Comparison of ENCODE assay signal across 21 cellular contexts in the genomic region with DNA sequence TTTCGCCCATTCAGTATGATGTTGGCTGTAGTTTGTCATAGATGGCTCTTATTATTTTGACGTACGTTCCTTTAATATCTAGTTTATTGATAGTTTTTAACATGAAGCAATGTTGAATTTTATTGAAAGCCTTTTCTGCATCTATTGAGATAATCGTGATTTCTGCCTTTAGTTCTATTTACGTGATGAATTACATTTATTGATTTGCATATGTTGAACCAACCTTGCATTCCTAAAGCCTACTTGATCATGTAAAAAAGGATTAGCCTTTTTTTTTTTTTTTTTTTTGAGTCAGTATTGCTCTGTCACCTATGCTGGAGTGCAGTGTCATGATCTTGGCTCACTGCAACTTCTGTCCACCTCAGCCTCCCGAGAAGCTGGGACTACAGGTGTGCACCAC. TPM values are rescaled to one million over a fixed set of nuclear protein-coding genes. Genes with fewer than 3 reads are reported as not detected.
DNase-seq lines count a peak whose midpoint lies in the region; ATAC-seq and TF ChIP-seq lines count a peak whose summit lies in the region.
"Had no signal": no experiment of that assay in that cellular context is flagged by ENCODE, and none has a peak within 500 bp of the region (broad histone marks: within the 10 kb centered on the region; RNA-seq: fewer than 3 reads in every experiment).

No MANE protein-coding gene starts in this region.

- POLR2A ChIA-PET in CD8-positive, alpha-beta memory T cell (lab: Charles Lee): interaction anchor here (1.0 to 4.4 kb wide), 4 partner anchors 9 to 15 kb away, joined by 3 to 27 read pairs (median 14); no protein-coding TSS in a partner anchor

- H3K9me3 Mint-ChIP-seq in activated naive CD4-positive, alpha-beta T cell treated with anti-CD3 and anti-CD28 coated beads for 36 hours: no peaks in the 10 kb centered on the region
- H3K9me3 Mint-ChIP-seq in activated naive CD4-positive, alpha-beta T cell treated with anti-CD3 and anti-CD28 coated beads, Interleukin-2, amount 50 U/mL, for 72 hours: peaks cover 0 to 7% of the 10 kb centered on the region in 2 donors
- H3K9me3 Mint-ChIP-seq in CD8-positive, alpha-beta memory T cell: peaks cover 0 to 3% (median 0%) of the 10 kb centered on the region in 5 donors
- peaks cover 12% of the 10 kb centered on the region for H3K9me3 Mint-ChIP-seq in activated naive CD8-positive, alpha-beta T cell treated with anti-CD3 and anti-CD28 coated beads for 36 hours
- no peaks in the 10 kb centered on the region for H3K9me3 Mint-ChIP-seq in natural killer cell
- peaks cover 6% of the 10 kb centered on the region for H3K9me3 Mint-ChIP-seq in stimulated activated memory B cell treated with anti-CD40 and anti-IgM and Interleukin-4, amounts not matched to agents 10 μg/mL and 1 μg/mL and 100 μg/mL, for 72 hours

- H3K9me3 ChIP-seq in CD8-positive, alpha-beta memory T cell (ENCODE audit: low read length): no peaks in the 10 kb centered on the region

- H3K4me1 ChIP-seq in CD8-positive, alpha-beta memory T cell (ENCODE audit: insufficient read depth, low read length): peaks cover 92% of the 10 kb centered on the region

- ATAC-seq in activated naive CD4-positive, alpha-beta T cell treated with anti-CD3 and anti-CD28 coated beads, Interleukin-2, amount 50 U/mL, for 72 hours: no peak
- ATAC-seq in natural killer cell: no peak
- ATAC-seq in stimulated activated memory B cell treated with anti-CD40 and anti-IgM and Interleukin-4, amounts not matched to agents 10 μg/mL and 1 μg/mL and 100 μg/mL, for 72 hours: no peak
- no peak for ATAC-seq in HG02678 (IDR thresholded peaks at IDR 0.05; ENCODE audit: unreplicated experiment)

- intact Hi-C loops in activated naive CD4-positive, alpha-beta T cell treated with anti-CD3 and anti-CD28 coated beads for 36 hours (cut with micrococcal nuclease): no loop called here
- intact Hi-C loops in natural killer cell (cut with micrococcal nuclease): no loop called here

- H3K27ac ChIP-seq in CD8-positive, alpha-beta memory T cell (ENCODE audit: low read depth, low read length): no peak overlapping the region
- H3K27ac ChIP-seq: GM23248, KMS-11 had no signal

- CTCF ChIA-PET in activated naive CD4-positive, alpha-beta T cell treated with anti-CD3 and anti-CD28 coated beads for 36 hours (lab: Charles Lee): interaction anchor here (0.7 to 3.0 kb wide), 4 partner anchors 11 to 107 kb away, joined by 3 to 10 read pairs (median 3); no protein-coding TSS in a partner anchor
- CTCF ChIA-PET in CD8-positive, alpha-beta memory T cell (lab: Charles Lee): interaction anchor here (0.6 to 1.4 kb wide), 3 partner anchors 10 to 56 kb away, joined by 3 to 4 read pairs (median 3); no protein-coding TSS in a partner anchor

- H3K27ac Mint-ChIP-seq in activated naive CD4-positive, alpha-beta T cell treated with anti-CD3 and anti-CD28 coated beads for 36 hours: peak overlapping the region; percentile 81
- H3K27ac Mint-ChIP-seq in activated naive CD4-positive, alpha-beta T cell treated with anti-CD3 and anti-CD28 coated beads, Interleukin-2, amount 50 U/mL, for 72 hours: peak overlapping the region in 1 of 2 donors; percentile 72
- H3K27ac Mint-ChIP-seq in CD8-positive, alpha-beta memory T cell: peak overlapping the region in 7 of 8 donors; percentile 17 to 81 (median 63)
- peak overlapping the region; percentile 81 for H3K27ac Mint-ChIP-seq in activated naive CD8-positive, alpha-beta T cell treated with anti-CD3 and anti-CD28 coated beads for 36 hours
- peak overlapping the region; percentile 67 to 78 for H3K27ac Mint-ChIP-seq in natural killer cell
- H3K27ac Mint-ChIP-seq in stimulated activated memory B cell treated with anti-CD40 and anti-IgM and Interleukin-4, amounts not matched to agents 10 μg/mL and 1 μg/mL and 100 μg/mL, for 72 hours: no peak overlapping the region

- DNase-seq in activated naive CD4-positive, alpha-beta T cell treated with anti-CD3 and anti-CD28 coated beads for 36 hours: no peak
- no peak for DNase-seq in activated naive CD4-positive, alpha-beta T cell treated with anti-CD3 and anti-CD28 coated beads, Interleukin-2, amount 50 U/mL, for 72 hours (ENCODE audit: low spot score in 2 of 2)
- no peak for DNase-seq in CD8-positive, alpha-beta memory T cell
- no peak for DNase-seq in activated naive CD8-positive, alpha-beta T cell treated with anti-CD3 and anti-CD28 coated beads for 36 hours
- DNase-seq in natural killer cell: no peak
- DNase-seq: DND-41; GM23248; HCEC 1CT; NCI-H1048; NCI-H1436 treated with DMSO at 0.1 percent for 48 hours; NCI-H2029 treated with DMSO at 0.1 percent for 48 hours; NCI-H2171 treated with DMSO at 0.1 percent for 48 hours; NCI-H446 treated with DMSO at 0.1 percent for 48 hours; NK-92 treated with Interleukin-12 subunit alpha and Interleukin-12 subunit beta, amount 100 ng/mL, for 24 hours; SHP77 treated with DMSO at 0.1 percent for 48 hours had no signal

- peaks cover 30% of the 10 kb centered on the region for H3K36me3 ChIP-seq in CD8-positive, alpha-beta memory T cell (ENCODE audit: insufficient read depth, low read length)

- no peak overlapping the region for H3K4me3 ChIP-seq in CD8-positive, alpha-beta memory T cell (ENCODE audit: low read length)
- H3K4me3 ChIP-seq: GM23248 had no signal

- H3K36me3 Mint-ChIP-seq in activated naive CD4-positive, alpha-beta T cell treated with anti-CD3 and anti-CD28 coated beads for 36 hours (ENCODE audit: low read depth): peaks cover 78% of the 10 kb centered on the region
- H3K36me3 Mint-ChIP-seq in activated naive CD4-positive, alpha-beta T cell treated with anti-CD3 and anti-CD28 coated beads, Interleukin-2, amount 50 U/mL, for 72 hours: peaks cover 34 to 85% of the 10 kb centered on the region in 2 donors
- H3K36me3 Mint-ChIP-seq in CD8-positive, alpha-beta memory T cell: peaks cover 28 to 77% (median 32%) of the 10 kb centered on the region in 3 donors
- H3K36me3 Mint-ChIP-seq in activated naive CD8-positive, alpha-beta T cell treated with anti-CD3 and anti-CD28 coated beads for 36 hours: peaks cover 86% of the 10 kb centered on the region
- H3K36me3 Mint-ChIP-seq in natural killer cell: peaks cover 7% of the 10 kb centered on the region
- peaks cover 6% of the 10 kb centered on the region for H3K36me3 Mint-ChIP-seq in stimulated activated memory B cell treated with anti-CD40 and anti-IgM and Interleukin-4, amounts not matched to agents 10 μg/mL and 1 μg/mL and 100 μg/mL, for 72 hours

- H3K27me3 ChIP-seq in CD8-positive, alpha-beta memory T cell (ENCODE audit: insufficient read depth, low read length, poor library complexity, severe bottlenecking): no peaks in the 10 kb centered on the region

- peaks cover 88% of the 10 kb centered on the region for H3K4me1 Mint-ChIP-seq in activated naive CD4-positive, alpha-beta T cell treated with anti-CD3 and anti-CD28 coated beads for 36 hours (ENCODE audit: low read depth)
- peaks cover 70 to 94% (median 94%) of the 10 kb centered on the region in 3 donors for H3K4me1 Mint-ChIP-seq in CD8-positive, alpha-beta memory T cell
- H3K4me1 Mint-ChIP-seq in activated naive CD8-positive, alpha-beta T cell treated with anti-CD3 and anti-CD28 coated beads for 36 hours: peaks cover 79% of the 10 kb centered on the region
- H3K4me1 Mint-ChIP-seq in natural killer cell: peaks cover 53 to 66% of the 10 kb centered on the region in 2 donors
- H3K4me1 Mint-ChIP-seq in stimulated activated memory B cell treated with anti-CD40 and anti-IgM and Interleukin-4, amounts not matched to agents 10 μg/mL and 1 μg/mL and 100 μg/mL, for 72 hours: no peaks in the 10 kb centered on the region

- H3K27me3 Mint-ChIP-seq in activated naive CD4-positive, alpha-beta T cell treated with anti-CD3 and anti-CD28 coated beads for 36 hours (ENCODE audit: low read depth): no peaks in the 10 kb centered on the region
- peaks cover 0 to 3% of the 10 kb centered on the region in 2 donors for H3K27me3 Mint-ChIP-seq in CD8-positive, alpha-beta memory T cell
- H3K27me3 Mint-ChIP-seq in activated naive CD8-positive, alpha-beta T cell treated with anti-CD3 and anti-CD28 coated beads for 36 hours: no peaks in the 10 kb centered on the region
- H3K27me3 Mint-ChIP-seq in natural killer cell (ENCODE audit: low read depth in 2 of 2): no peaks in the 10 kb centered on the region
- H3K27me3 Mint-ChIP-seq in stimulated activated memory B cell treated with anti-CD40 and anti-IgM and Interleukin-4, amounts not matched to agents 10 μg/mL and 1 μg/mL and 100 μg/mL, for 72 hours: no peaks in the 10 kb centered on the region

- no peak for TF ChIP-seq CTCF in natural killer cell (IDR thresholded peaks at IDR 0.05)

- no peak overlapping the region for H3K4me3 Mint-ChIP-seq in activated naive CD4-positive, alpha-beta T cell treated with anti-CD3 and anti-CD28 coated beads for 36 hours
- H3K4me3 Mint-ChIP-seq in CD8-positive, alpha-beta memory T cell: peak overlapping the region in 2 of 7 donors; percentile 28 to 59
- H3K4me3 Mint-ChIP-seq in activated naive CD8-positive, alpha-beta T cell treated with anti-CD3 and anti-CD28 coated beads for 36 hours: no peak overlapping the region
- H3K4me3 Mint-ChIP-seq in natural killer cell: peak overlapping the region; percentile 45
- H3K4me3 Mint-ChIP-seq in stimulated activated memory B cell treated with anti-CD40 and anti-IgM and Interleukin-4, amounts not matched to agents 10 μg/mL and 1 μg/mL and 100 μg/mL, for 72 hours: no peak overlapping the region

RNA-seq across cellular contexts. Expression of a gene that starts 25.1 kb away (rescaled TPM):
- total RNA-seq in activated naive CD4-positive, alpha-beta T cell treated with anti-CD3 and anti-CD28 coated beads for 36 hours: 100 to 1,000 TPM; 340 TPM
- 100 to 1,000 TPM; 203 to 308 TPM for total RNA-seq in activated naive CD4-positive, alpha-beta T cell treated with anti-CD3 and anti-CD28 coated beads, Interleukin-2, amount 50 U/mL, for 72 hours
- 100 to 1,000 TPM; 150 to 162 TPM for total RNA-seq in CD8-positive, alpha-beta memory T cell
- 129 TPM for polyA plus RNA-seq in CD8-positive, alpha-beta memory T cell
- 100 to 1,000 TPM; 200 to 204 TPM for total RNA-seq in activated naive CD8-positive, alpha-beta T cell treated with anti-CD3 and anti-CD28 coated beads for 36 hours
- total RNA-seq in natural killer cell: 100 to 1,000 TPM; 153 to 188 (median 186) TPM
- total RNA-seq: OCI-LY7, RPMI7951 had no signal
- polyA plus RNA-seq: GM23248 had no signal

RNA-seq across cellular contexts. Expression of a gene that starts 39.6 kb away (rescaled TPM):
- 1 to 10 TPM; 3.6 to 3.8 TPM for total RNA-seq in activated naive CD4-positive, alpha-beta T cell treated with anti-CD3 and anti-CD28 coated beads for 36 hours
- under 1 TPM; 0.46 to 0.47 TPM for total RNA-seq in activated naive CD4-positive, alpha-beta T cell treated with anti-CD3 and anti-CD28 coated beads, Interleukin-2, amount 50 U/mL, for 72 hours
- under 1 TPM; 0.29 to 0.50 TPM for total RNA-seq in CD8-positive, alpha-beta memory T cell
- polyA plus RNA-seq in CD8-positive, alpha-beta memory T cell: not detected
- total RNA-seq in activated naive CD8-positive, alpha-beta T cell treated with anti-CD3 and anti-CD28 coated beads for 36 hours: under 1 TPM; 0.46 to 0.47 TPM
- total RNA-seq in natural killer cell: not detected
- total RNA-seq: GM23248, M059J, OCI-LY7, RPMI7951 had no signal
- polyA plus RNA-seq: GM23248 had no signal
